Comparison of ENCODE assay signal across 10 cellular contexts in the genomic region with DNA sequence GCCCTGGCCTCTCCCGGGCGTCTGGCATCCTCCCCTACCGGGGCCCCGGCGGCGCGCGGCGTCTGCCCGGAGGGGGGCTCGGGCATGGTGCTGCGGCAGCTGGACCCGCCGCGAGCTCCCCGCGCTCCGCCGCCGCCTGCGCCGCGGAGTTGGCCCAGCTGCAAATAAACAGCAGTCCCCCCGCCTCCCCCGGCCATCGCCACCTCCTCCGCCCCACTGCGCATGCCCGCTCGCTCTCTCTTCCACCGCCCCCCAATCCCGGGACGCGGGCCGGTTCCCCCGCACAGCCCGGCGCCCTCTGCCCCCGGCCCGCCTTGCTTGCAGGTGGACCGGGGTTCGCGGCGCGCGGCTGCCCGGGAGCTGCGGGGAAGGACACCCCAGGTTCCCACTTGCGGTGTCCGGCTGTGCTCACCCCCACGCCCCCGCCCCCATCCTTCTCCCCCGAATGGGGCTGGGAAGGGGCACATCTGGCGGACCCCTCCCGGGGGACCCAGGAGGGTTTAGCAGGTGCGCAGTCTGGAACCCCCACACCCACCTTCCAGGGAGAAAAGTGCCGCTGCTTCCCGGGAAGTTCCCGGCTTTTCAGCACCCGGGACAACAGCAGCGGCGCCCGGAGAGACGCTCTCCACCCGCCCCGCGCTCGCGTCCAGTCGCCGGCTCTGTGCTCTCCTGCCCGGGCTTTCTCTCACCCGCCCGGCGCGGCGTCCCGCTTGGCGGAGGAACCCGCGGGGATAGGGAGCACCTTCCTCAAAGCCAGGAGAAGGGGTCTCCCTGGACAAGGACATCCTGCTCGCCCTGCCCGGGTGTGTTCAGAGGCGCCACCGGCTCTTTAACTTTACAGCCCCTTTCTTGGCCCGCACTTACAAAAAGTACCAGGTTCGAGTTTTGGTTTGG. TPM values are rescaled to one million over a fixed set of nuclear protein-coding genes. Genes with fewer than 3 reads are reported as not detected.
DNase-seq lines count a peak whose midpoint lies in the region.
"Had no signal": no experiment of that assay in that cellular context is flagged by ENCODE, and none has a peak within 500 bp of the region (broad histone marks: within the 10 kb centered on the region; RNA-seq: fewer than 3 reads in every experiment).

A gene (minus strand): TSS at position 170 of the 894 bp plus-strand sequence. CDS start 191 bp downstream, outside the sequence.

- no peak within 1 kb of the TSS for H3K27ac ChIP-seq in HUES64 (ENCODE audit: low read depth, low read length)
- H3K27ac ChIP-seq: BLaER1 had no signal

- peaks cover 41% of the 10 kb centered on the region for H3K27me3 ChIP-seq in HUES64 (ENCODE audit: insufficient read depth, low read length)
- H3K27me3 ChIP-seq: BLaER1 had no signal

- H3K4me3 ChIP-seq in HUES64 (ENCODE audit: low read length) = peak within 1 kb of the TSS; percentile 87
- H3K4me3 ChIP-seq: BLaER1 had no signal

- intact Hi-C loops in activated T-helper 1 cell treated with anti-CD3 and anti-CD28 coated beads, Interleukin-12 subunit alpha, Interleukin-12 subunit beta, Interleukin-2, Interleukin-4 antibody, amounts not matched to agents 30 ng/mL and 10 ng/mL and 1 ng/mL, durations not matched to agents 14 hours and 24 hours and 36 hours (cut with micrococcal nuclease) = no loop called here
- intact Hi-C loops in head of caudate nucleus (cut with DNase I) = no loop called here

- under 1% methylated on average over 86 of the region's 87 CpGs for WGBS in HUES64

- peak within 1 kb of the TSS; percentile 58 for H3K4me3 Mint-ChIP-seq in activated T-helper 1 cell treated with anti-CD3 and anti-CD28 coated beads, Interleukin-12 subunit alpha, Interleukin-12 subunit beta, Interleukin-2, Interleukin-4 antibody, amounts not matched to agents 30 ng/mL and 10 ng/mL and 1 ng/mL, durations not matched to agents 14 hours and 24 hours and 36 hours
- H3K4me3 Mint-ChIP-seq: activated T-cell treated with anti-CD3 and anti-CD28 coated beads, Interleukin-2, amount 50 U/mL, for 4 hours had no signal

- H3K27me3 Mint-ChIP-seq in activated T-helper 1 cell treated with anti-CD3 and anti-CD28 coated beads, Interleukin-12 subunit alpha, Interleukin-12 subunit beta, Interleukin-2, Interleukin-4 antibody, amounts not matched to agents 30 ng/mL and 10 ng/mL and 1 ng/mL, durations not matched to agents 14 hours and 24 hours and 36 hours (ENCODE audit: insufficient read depth) = peaks cover 38% of the 10 kb centered on the region

- H3K9ac ChIP-seq in HUES64 (ENCODE audit: low read depth, low read length) = peak within 1 kb of the TSS; percentile 66
- H3K9ac ChIP-seq: BLaER1 had no signal

- H3K4me1 Mint-ChIP-seq in activated T-helper 1 cell treated with anti-CD3 and anti-CD28 coated beads, Interleukin-12 subunit alpha, Interleukin-12 subunit beta, Interleukin-2, Interleukin-4 antibody, amounts not matched to agents 30 ng/mL and 10 ng/mL and 1 ng/mL, durations not matched to agents 14 hours and 24 hours and 36 hours (ENCODE audit: low read depth) = peaks cover 12% of the 10 kb centered on the region

- peak; percentile 50 for DNase-seq in NCI-H1436 (lab: John Stamatoyannopoulos, UW)
- no peak for DNase-seq in NCI-H1436 treated with DMSO at 0.1 percent for 48 hours (lab: John Stamatoyannopoulos, UW)
- DNase-seq in activated T-helper 1 cell treated with anti-CD3 and anti-CD28 coated beads, Interleukin-12 subunit alpha, Interleukin-12 subunit beta, Interleukin-2, Interleukin-4 antibody, amounts not matched to agents 30 ng/mL and 10 ng/mL and 1 ng/mL, durations not matched to agents 14 hours and 24 hours and 36 hours (ENCODE audit: low spot score) = no peak
- DNase-seq in head of caudate nucleus = peak; percentile 20 to 93 (median 83)
- peak in 54 of 56 donors; percentile 26 to 84 (median 64) for DNase-seq in nucleus accumbens (lab: John Stamatoyannopoulos, UW)
- no peak for DNase-seq in NCI-H187 (lab: John Stamatoyannopoulos, UW)
- no peak for DNase-seq in cortex of kidney (lab: John Stamatoyannopoulos, UW)
- DNase-seq: activated T-cell treated with anti-CD3 and anti-CD28 coated beads, Interleukin-2, amount 50 U/mL, for 4 hours had no signal

- peaks cover 4% of the 10 kb centered on the region; the same call in 1 of the 2 replicates for H3K36me3 ChIP-seq in HUES64 (ENCODE audit: insufficient read depth, low read length)
- H3K36me3 ChIP-seq: BLaER1 had no signal

- peak within 1 kb of the TSS; percentile 23 for H3K27ac Mint-ChIP-seq in activated T-helper 1 cell treated with anti-CD3 and anti-CD28 coated beads, Interleukin-12 subunit alpha, Interleukin-12 subunit beta, Interleukin-2, Interleukin-4 antibody, amounts not matched to agents 30 ng/mL and 10 ng/mL and 1 ng/mL, durations not matched to agents 14 hours and 24 hours and 36 hours

- peaks cover 15% of the 10 kb centered on the region for H3K4me1 ChIP-seq in HUES64 (ENCODE audit: insufficient read depth, low read length)
- H3K4me1 ChIP-seq: BLaER1 had no signal

- H3K36me3 Mint-ChIP-seq in activated T-helper 1 cell treated with anti-CD3 and anti-CD28 coated beads, Interleukin-12 subunit alpha, Interleukin-12 subunit beta, Interleukin-2, Interleukin-4 antibody, amounts not matched to agents 30 ng/mL and 10 ng/mL and 1 ng/mL, durations not matched to agents 14 hours and 24 hours and 36 hours (ENCODE audit: low read depth) = no peaks in the 10 kb centered on the region

- H3K9me3 ChIP-seq in HUES64 (ENCODE audit: insufficient read depth, low read depth, low read length) = peaks cover 10% of the 10 kb centered on the region

- no peaks in the 10 kb centered on the region for H3K9me3 Mint-ChIP-seq in activated T-helper 1 cell treated with anti-CD3 and anti-CD28 coated beads, Interleukin-12 subunit alpha, Interleukin-12 subunit beta, Interleukin-2, Interleukin-4 antibody, amounts not matched to agents 30 ng/mL and 10 ng/mL and 1 ng/mL, durations not matched to agents 14 hours and 24 hours and 36 hours

RNA-seq across cellular contexts. Expression of the gene that starts here (rescaled TPM):
- polyA plus RNA-seq in HUES64 (2013, experiment 1 of 2) = 8.6 TPM
- polyA plus RNA-seq in HUES64 (2013, experiment 2 of 2) = 8.3 TPM
- 0.49 and 0.57 TPM in 2 replicates for total RNA-seq in activated T-helper 1 cell treated with anti-CD3 and anti-CD28 coated beads, Interleukin-12 subunit alpha, Interleukin-12 subunit beta, Interleukin-2, Interleukin-4 antibody, amounts not matched to agents 30 ng/mL and 10 ng/mL and 1 ng/mL, durations not matched to agents 14 hours and 24 hours and 36 hours

Comparison
In these comparisons a context has a peak if more than half of its experiments do, and no peak if none do; other contexts are left out.
1. DNase-seq: peak in NCI-H1436 (single experiment), head of caudate nucleus (42 of 42) and nucleus accumbens (54 of 56); none in NCI-H1436 treated with DMSO at 0.1 percent for 48 hours (single experiment), activated T-helper 1 cell treated with anti-CD3 and anti-CD28 coated beads, Interleukin-12 subunit alpha, Interleukin-12 subunit beta, Interleukin-2, Interleukin-4 antibody, amounts not matched to agents 30 ng/mL and 10 ng/mL and 1 ng/mL, durations not matched to agents 14 hours and 24 hours and 36 hours (single experiment), NCI-H187 (0 of 2) and cortex of kidney (single experiment).